In genomic region chr5:74631088-74631960, GRCh38 we compare ENCODE assay signal across 8 cellular contexts. TPM values are rescaled to one million over a fixed set of nuclear protein-coding genes. Genes with fewer than 3 reads are reported as not detected.
DNase-seq lines count a peak whose midpoint lies in the region; ATAC-seq and TF ChIP-seq lines count a peak whose summit lies in the region.

No MANE protein-coding gene starts in this region.

- peak overlapping the region; percentile 58 for H3K4me3 Mint-ChIP-seq in memory B cell

- H3K9me3 ChIP-seq in body of pancreas = no peaks in the 10 kb centered on the region
- H3K9me3 ChIP-seq in tibial artery = no peaks in the 10 kb centered on the region

- peak overlapping the region; percentile 83 for H3K27ac Mint-ChIP-seq in memory B cell

- 63 to 65% methylated on average over 11 of the region's 11 CpGs for WGBS in body of pancreas, 2 donors

- no peaks in the 10 kb centered on the region for H3K27me3 Mint-ChIP-seq in memory B cell

- H3K4me1 Mint-ChIP-seq in memory B cell = peaks cover 16% of the 10 kb centered on the region

- TF ChIP-seq POLR2A in body of pancreas (IDR thresholded peaks at IDR 0.05) = peak in 1 of 3 donors; percentile 6

- H3K36me3 Mint-ChIP-seq in memory B cell = peaks cover 6% of the 10 kb centered on the region

- H3K27me3 ChIP-seq in body of pancreas (no peaks in the 10 kb centered on the region), tibial artery (no peaks in the 10 kb centered on the region)

- H3K36me3 ChIP-seq in body of pancreas (replicated peaks in 1 of 2; ENCODE audit: insufficient read depth in 1 of 2, low read depth in 2 of 2) (no peaks in the 10 kb centered on the region), tibial artery (no peaks in the 10 kb centered on the region)

- ATAC-seq in HG02678 (IDR thresholded peaks at IDR 0.05; ENCODE audit: unreplicated experiment) (peak; percentile 93), body of pancreas (no peak), memory B cell (ENCODE audit: low read depth) (peak; percentile 91)

- H3K27ac ChIP-seq in body of pancreas (peak overlapping the region in 3 of 4 donors; percentile 29 to 63 (median 45)), tibial artery (no peak overlapping the region)

- H3K4me1 ChIP-seq in body of pancreas (peaks cover 45% of the 10 kb centered on the region), tibial artery (peaks cover 0 to 3% (median 0%) of the 10 kb centered on the region in 4 donors)

- intact Hi-C loops in body of pancreas (cut with DNase I) (no loop called here), tibial artery (cut with DNase I; ENCODE audit: low total_unique reads) (no loop called here)

- H3K9me3 Mint-ChIP-seq in memory B cell = no peaks in the 10 kb centered on the region

- TF ChIP-seq CTCF in body of pancreas (IDR thresholded peaks at IDR 0.05) (no peak), tibial artery (IDR thresholded peaks at IDR 0.05) (no peak)

- H3K4me3 ChIP-seq in body of pancreas = no peak overlapping the region
- H3K4me3 ChIP-seq in tibial artery = no peak overlapping the region

- peak; percentile 17 for DNase-seq in activated CD8-positive, alpha-beta memory T cell treated with anti-CD3 and anti-CD28 coated beads, Interleukin-2, amount 50 U/mL, for 4 hours
- no peak for DNase-seq in activated CD8-positive, alpha-beta memory T cell treated with anti-CD3 and anti-CD28 coated beads for 24 hours
- DNase-seq in NCI-H460 (ENCODE audit: extremely low read depth, low read depth) (peak; percentile 91), body of pancreas (no peak), memory B cell (ENCODE audit: low spot score in 2 of 2) (peak in 1 of 2 donors; percentile 45), GOT3 (lab: John Stamatoyannopoulos, UW) (no peak), tibial artery (no peak)

RNA-seq across cellular contexts. Expression of gene ENC1, which starts 9.2 kb away (rescaled TPM):
- total RNA-seq in NCI-H460 (2014; rRNA removed; shearing (Covaris generic)) = 76.9 and 82.3 TPM in 2 replicates
- 33.6 and 38.7 TPM in 2 replicates for polyA plus RNA-seq in NCI-H460 (2014; cell fraction: nucleus; rRNA removed)
- total RNA-seq in body of pancreas = 100 to 1,000 TPM in 1 of 2 donors, 10 to 100 TPM in 1; 34.0 to 116 TPM

RNA-seq across cellular contexts. Expression of gene HEXB, which starts 53.7 kb away (rescaled TPM):
- 294 and 304 TPM in 2 replicates for total RNA-seq in NCI-H460 (2014; rRNA removed; shearing (Covaris generic))
- 351 and 387 TPM in 2 replicates for polyA plus RNA-seq in NCI-H460 (2014; cell fraction: nucleus; rRNA removed)
- total RNA-seq in body of pancreas = 100 to 1,000 TPM; 136 to 157 TPM

Comparison
In these comparisons a context has a peak if more than half of its experiments do, and no peak if none do; other contexts are left out.
1. DNase-seq: peak in activated CD8-positive, alpha-beta memory T cell treated with anti-CD3 and anti-CD28 coated beads, Interleukin-2, amount 50 U/mL, for 4 hours (single experiment) and NCI-H460 (single experiment); none in activated CD8-positive, alpha-beta memory T cell treated with anti-CD3 and anti-CD28 coated beads for 24 hours (single experiment), body of pancreas (0 of 4), GOT3 (single experiment) and tibial artery (0 of 2).
2. H3K27ac ChIP-seq: peak in body of pancreas (3 of 4); none in tibial artery (0 of 2).